Comparison of ENCODE assay signal across 1 cellular context in genomic region chr6:136251394-136251793, GRCh38.
TF ChIP-seq lines count a peak whose summit lies in the region.

No MANE protein-coding gene starts in this region.

TF ChIP-seq in K562, 482 proteins besides CTCF, POLR2A, EP300 and RAD21 (continued from another document and continues in another):
- TF ChIP-seq PBX2 (CRISPR knock-in tag; IDR thresholded peaks at IDR 0.05; ENCODE audit: low read depth) (no peak), PBX2 (tag; conservative IDR thresholded peaks at IDR 0.05; ENCODE audit: low read depth) (0 out of 2 replicates have a peak, but pooled peaks have one; percentile 22), ATF1 (CRISPR knock-in tag; IDR thresholded peaks at IDR 0.05) (no peak), ATF1 (tag; IDR thresholded peaks at IDR 0.05) (no peak), NR4A1 (CRISPR knock-in tag; IDR thresholded peaks at IDR 0.05) (no peak), NR4A1 (tag; IDR thresholded peaks at IDR 0.05) (peak; percentile 69; the same call in 1 of the 2 replicates), TCF7L2 (IDR thresholded peaks at IDR 0.05; ENCODE audit: low read depth, low read length) (no peak), CBFA2T2 (conservative IDR thresholded peaks at IDR 0.05) (peak; percentile 82), SMARCE1 (IDR thresholded peaks at IDR 0.05) (peak; percentile 61; the same call in 1 of the 2 replicates), TBL1XR1 (IDR thresholded peaks at IDR 0.05; ENCODE audit: low read length in 2 of 2) (peak in 1 of 2 experiments; percentile 79; a peak in 2 of 4 replicates), SLC30A9 (CRISPR knock-in tag; IDR thresholded peaks at IDR 0.05) (no peak), CHAMP1 (IDR thresholded peaks at IDR 0.05) (no peak), YBX1 (IDR thresholded peaks at IDR 0.05) (no peak), PHF21A (IDR thresholded peaks at IDR 0.05; ENCODE audit: borderline replicate concordance, low read depth) (peak; percentile 89), HDAC1 (IDR thresholded peaks at IDR 0.05) (peak in 1 of 2 experiments; percentile 98; a peak in 2 of 4 replicates), KAT7 (CRISPR knock-in tag; IDR thresholded peaks at IDR 0.05; ENCODE audit: borderline replicate concordance) (no peak), ZFP36 (IDR thresholded peaks at IDR 0.05; ENCODE audit: low read depth, low read length, partially characterized antibody) (no peak), GTF3C2 (IDR thresholded peaks at IDR 0.05; ENCODE audit: borderline replicate concordance, extremely low read depth, insufficient read length) (no peak), PHF8 (IDR thresholded peaks at IDR 0.05; ENCODE audit: borderline replicate concordance, low read length) (no peak), MLLT1 (IDR thresholded peaks at IDR 0.05) (peak in 1 of 2 experiments; percentile 39; a peak in 1 of 4 replicates), SETDB1 (IDR thresholded peaks at IDR 0.05; ENCODE audit: low read length) (no peak), CEBPG (CRISPR knock-in tag; IDR thresholded peaks at IDR 0.05) (no peak), CEBPG (tag; conservative IDR thresholded peaks at IDR 0.05 in 1 of 2, IDR thresholded peaks at IDR 0.05 in 1 of 2) (no peak), HMBOX1 (IDR thresholded peaks at IDR 0.05) (no peak), KLF1 (tag; IDR thresholded peaks at IDR 0.05) (no peak), CSDE1 (IDR thresholded peaks at IDR 0.05) (no peak; a peak in 1 of 4 replicates), KDM1A (IDR thresholded peaks at IDR 0.05) (peak; percentile 99), MAX (CRISPR knock-in tag; IDR thresholded peaks at IDR 0.05) (no peak), MAZ (CRISPR knock-in tag; conservative IDR thresholded peaks at IDR 0.05 in 1 of 2, IDR thresholded peaks at IDR 0.05 in 1 of 2) (0 out of 4 replicates have a peak, but pooled peaks of 1 of the 2 experiments have one; percentile 15), SRF (CRISPR knock-in tag; IDR thresholded peaks at IDR 0.05) (no peak), SOX6 (IDR thresholded peaks at IDR 0.05) (peak; percentile 51), SIX5 (IDR thresholded peaks at IDR 0.05; ENCODE audit: borderline replicate concordance in 1 of 2, insufficient read depth in 1 of 2, low read depth in 1 of 2, low read length in 2 of 2) (no peak), ZNF324 (CRISPR knock-in tag; IDR thresholded peaks at IDR 0.05) (no peak), NKRF (IDR thresholded peaks at IDR 0.05; ENCODE audit: borderline replicate concordance) (no peak), NR2C1 (IDR thresholded peaks at IDR 0.05) (no peak), NR2C1 (tag; IDR thresholded peaks at IDR 0.05) (peak; percentile 52; the same call in 1 of the 2 replicates), CCAR2 (IDR thresholded peaks at IDR 0.05; ENCODE audit: low read depth, low read length) (no peak), MCM7 (IDR thresholded peaks at IDR 0.05) (no peak), TCF3 (CRISPR knock-in tag; IDR thresholded peaks at IDR 0.05) (peak; percentile 85), ZNF354B (CRISPR knock-in tag; IDR thresholded peaks at IDR 0.05) (no peak), TAL1 (IDR thresholded peaks at IDR 0.05) (peak; percentile 86), BMI1 (IDR thresholded peaks at IDR 0.05; ENCODE audit: low read length) (no peak), HMG20A (CRISPR knock-in tag; conservative IDR thresholded peaks at IDR 0.05) (no peak), FOXJ2 (tag; IDR thresholded peaks at IDR 0.05) (no peak), ILK (tag; IDR thresholded peaks at IDR 0.05; ENCODE audit: borderline replicate concordance, low read depth) (no peak), POLR2AphosphoS5 (IDR thresholded peaks at IDR 0.05; ENCODE audit: control insufficient read depth, insufficient read depth, low read depth, low read length) (peak; percentile 88), E2F4 (CRISPR knock-in tag; IDR thresholded peaks at IDR 0.05; ENCODE audit: low read depth) (no peak), PRMT5 (CRISPR knock-in tag; IDR thresholded peaks at IDR 0.05) (no peak), SMAD1 (IDR thresholded peaks at IDR 0.05; ENCODE audit: low read depth, low read length, partially characterized antibody) (no peak), PTBP1 (IDR thresholded peaks at IDR 0.05; ENCODE audit: low read depth, low read length) (no peak), U2AF2 (optimal IDR thresholded peaks at IDR 0.05; ENCODE audit: low read depth, low read length) (no peak), ZNF639 (CRISPR knock-in tag; conservative IDR thresholded peaks at IDR 0.05 in 1 of 2, IDR thresholded peaks at IDR 0.05 in 1 of 2) (no peak), ZNF436 (CRISPR knock-in tag; IDR thresholded peaks at IDR 0.05) (no peak), KLF16 (IDR thresholded peaks at IDR 0.05) (peak; percentile 79), HDAC3 (IDR thresholded peaks at IDR 0.05; ENCODE audit: borderline replicate concordance, partially characterized antibody) (peak; percentile 66), NFIC (IDR thresholded peaks at IDR 0.05) (peak; percentile 49), SMARCA4 (IDR thresholded peaks at IDR 0.05) (peak; percentile 80), CHD2 (IDR thresholded peaks at IDR 0.05; ENCODE audit: low read depth, low read length) (no peak), ZNF232 (CRISPR knock-in tag; IDR thresholded peaks at IDR 0.05) (no peak), KLF6 (CRISPR knock-in tag; IDR thresholded peaks at IDR 0.05; ENCODE audit: borderline replicate concordance) (no peak)
